In genomic region chr10:114427124-114427852, GRCh38 we compare ENCODE assay signal across 2 cellular contexts.
A peak's percentile ranks its signal among the peaks of the same experiment; 100 is the strongest.
TF ChIP-seq lines count a peak whose summit lies in the region.

No MANE protein-coding gene starts in this region.

TF ChIP-seq in SK-N-SH, 30 proteins besides CTCF, POLR2A, EP300 and RAD21:
- TF ChIP-seq ZBTB33 (IDR thresholded peaks at IDR 0.05; ENCODE audit: borderline replicate concordance, low read depth): no peak
- 0 out of 2 replicates have a peak, but pooled peaks have one; percentile 9 for TF ChIP-seq SMC3 (IDR thresholded peaks at IDR 0.05; ENCODE audit: low read depth, low read length)

TF ChIP-seq in HepG2, 621 proteins besides CTCF, POLR2A, EP300 and RAD21:
- TF ChIP-seq PAF1 (CRISPR knock-in tag; IDR thresholded peaks at IDR 0.05): no peak
- TF ChIP-seq CSRNP1 (CRISPR knock-in tag; IDR thresholded peaks at IDR 0.05): no peak
- no peak for TF ChIP-seq MYC (CRISPR knock-in tag; IDR thresholded peaks at IDR 0.05; ENCODE audit: borderline replicate concordance)
- no peak for TF ChIP-seq EEA1 (CRISPR knock-in tag; IDR thresholded peaks at IDR 0.05; ENCODE audit: borderline replicate concordance)
- TF ChIP-seq GATA4 (IDR thresholded peaks at IDR 0.05; ENCODE audit: borderline replicate concordance, low read depth): no peak
- TF ChIP-seq ZNF20 (CRISPR knock-in tag; IDR thresholded peaks at IDR 0.05): no peak
- TF ChIP-seq CCAR2 (optimal IDR thresholded peaks at IDR 0.05; ENCODE audit: low read depth, low read length): no peak
- TF ChIP-seq ZNF142 (CRISPR knock-in tag; IDR thresholded peaks at IDR 0.05): no peak
- TF ChIP-seq ZNF790 (CRISPR knock-in tag; IDR thresholded peaks at IDR 0.05; ENCODE audit: borderline replicate concordance): no peak
- no peak for TF ChIP-seq SNAPC4 (CRISPR knock-in tag; IDR thresholded peaks at IDR 0.05)
- TF ChIP-seq CHD4 (IDR thresholded peaks at IDR 0.05; ENCODE audit: borderline replicate concordance, low read length): no peak
- TF ChIP-seq TERF1 (CRISPR knock-in tag; IDR thresholded peaks at IDR 0.05): no peak
- no peak for TF ChIP-seq ZNF740 (CRISPR knock-in tag; IDR thresholded peaks at IDR 0.05)
- TF ChIP-seq ZNF609 (CRISPR knock-in tag; IDR thresholded peaks at IDR 0.05; ENCODE audit: borderline replicate concordance): no peak
- no peak for TF ChIP-seq NBN (conservative IDR thresholded peaks at IDR 0.05)
